8 cellular contexts compared by ENCODE assay signal in genomic region chr11:46916669-46917108, GRCh38. TPM values are rescaled to one million over a fixed set of nuclear protein-coding genes. Genes with fewer than 3 reads are reported as not detected.
DNase-seq lines count a peak whose midpoint lies in the region; ATAC-seq, FAIRE-seq and TF ChIP-seq lines count a peak whose summit lies in the region.

No MANE protein-coding gene starts in this region.

- peak overlapping the region; percentile 92 for H3K4me2 ChIP-seq in fibroblast of lung (ENCODE audit: extremely low read depth, insufficient read depth, low read length)

- H3K4me1 ChIP-seq in fibroblast of lung (ENCODE audit: control insufficient read depth, extremely low read depth, insufficient read depth, low read length), result peaks cover 18% of the 10 kb centered on the region

- ATAC-seq in naive thymus-derived CD8-positive, alpha-beta T cell, result peak; percentile 35 to 51
- ATAC-seq in GM21737 (IDR thresholded peaks at IDR 0.05; ENCODE audit: unreplicated experiment), result no peak
- ATAC-seq in GM21390 (IDR thresholded peaks at IDR 0.05; ENCODE audit: unreplicated experiment), result no peak

- H2AFZ ChIP-seq in fibroblast of lung (ENCODE audit: low read length), result peak overlapping the region; percentile 73

- peak overlapping the region in 3 of 10 donors; percentile 17 to 73 (median 28) for H3K27ac Mint-ChIP-seq in naive thymus-derived CD8-positive, alpha-beta T cell

- H4K20me1 ChIP-seq in fibroblast of lung (ENCODE audit: control insufficient read depth, extremely low read depth, insufficient read depth, low read length), result no peaks in the 10 kb centered on the region

- DNase-seq in Caki2 (ENCODE audit: low read depth), result peak; percentile 60
- peak; percentile 82 for DNase-seq in HTR-8/SVneo (ENCODE audit: insufficient read length, low spot score)
- peak; percentile 28 to 38 for DNase-seq in activated CD4-positive, alpha-beta T cell treated with anti-CD3 and anti-CD28 coated beads, Interleukin-2, amount 50 U/mL, for 48 hours
- DNase-seq in fibroblast of lung (ENCODE audit: low read depth in 2 of 2), result peak; percentile 72 to 76
- no peak for DNase-seq in naive thymus-derived CD8-positive, alpha-beta T cell
- DNase-seq in effector CD4-positive, alpha-beta T cell, result no peak

- H3K4me1 Mint-ChIP-seq in naive thymus-derived CD8-positive, alpha-beta T cell, result peaks cover 20 to 29% (median 28%) of the 10 kb centered on the region in 4 donors

- H3K4me3 Mint-ChIP-seq in naive thymus-derived CD8-positive, alpha-beta T cell, result peak overlapping the region; percentile 65 to 89 (median 81)

- peak overlapping the region; percentile 42 to 77 (median 46) for H3K4me3 ChIP-seq in fibroblast of lung (replicated peaks in 1 of 4; ENCODE audit: control extremely low read depth in 1 of 4, insufficient read depth in 1 of 4, low read depth in 3 of 4, low read length in 4 of 4)

- in situ Hi-C loops in Caki2 (cut with HindIII; ENCODE audit: low pct_unique_long_range_greater_than_20kb, low sequenced_read_pairs), result no loop called here

- H3K27me3 Mint-ChIP-seq in naive thymus-derived CD8-positive, alpha-beta T cell, result peaks cover 36 to 72% (median 61%) of the 10 kb centered on the region in 5 donors

- no peaks in the 10 kb centered on the region for H3K79me2 ChIP-seq in fibroblast of lung (ENCODE audit: control insufficient read depth, insufficient read depth, low read length)

- H3K27me3 ChIP-seq in fibroblast of lung (ENCODE audit: control insufficient read depth, insufficient read depth, low read length), result no peaks in the 10 kb centered on the region

- no peaks in the 10 kb centered on the region for H3K9me3 ChIP-seq in fibroblast of lung (ENCODE audit: control insufficient read depth, insufficient read depth, low read depth, low read length)

- POLR2A ChIA-PET in naive thymus-derived CD8-positive, alpha-beta T cell (lab: Charles Lee), result interaction anchor here (0.6 to 1.4 kb wide), 4 partner anchors 10 to 238 kb away, joined by 4 to 7 read pairs (median 4); no protein-coding TSS in a partner anchor

- no peaks in the 10 kb centered on the region for H3K9me3 Mint-ChIP-seq in naive thymus-derived CD8-positive, alpha-beta T cell

- no peak for FAIRE-seq in HTR-8/SVneo (lab: Jason Lieb, UNC)

- H3K27ac ChIP-seq in fibroblast of lung (ENCODE audit: insufficient read depth, low read length), result peak overlapping the region; percentile 6

- TF ChIP-seq CTCF in fibroblast of lung (conservative IDR thresholded peaks at IDR 0.05 in 1 of 2, IDR thresholded peaks at IDR 0.05 in 1 of 2; ENCODE audit: low read depth in 1 of 2, low read length in 2 of 2), result peak; percentile 40 to 48

- peak overlapping the region; percentile 24 for H3K9ac ChIP-seq in fibroblast of lung (ENCODE audit: insufficient read depth, low read length)

- no peaks in the 10 kb centered on the region for H3K36me3 ChIP-seq in fibroblast of lung (ENCODE audit: control insufficient read depth, insufficient read depth, low read length)

- H3K36me3 Mint-ChIP-seq in naive thymus-derived CD8-positive, alpha-beta T cell, result peaks cover 0 to 2% (median 0%) of the 10 kb centered on the region in 3 donors

RNA-seq across cellular contexts. Expression of gene LRP4, which starts 1.7 kb away (rescaled TPM):
- total RNA-seq in Caki2 (2014; rRNA removed; shearing (Covaris generic); ENCODE audit: low replicate concordance), result 8.7 and 15.2 TPM in 2 replicates
- total RNA-seq in fibroblast of lung, result 1.3 TPM in 2 replicates
- polyA plus RNA-seq in fibroblast of lung, result 2.9 and 3.3 TPM in 2 replicates
- 3.7 and 3.8 TPM in 2 replicates for polyA plus RNA-seq in fibroblast of lung (2012)
- polyA minus RNA-seq in fibroblast of lung (ENCODE audit: low replicate concordance), result 24.3 and 56.5 TPM in 2 replicates
- not detected for total RNA-seq in naive thymus-derived CD8-positive, alpha-beta T cell
- polyA plus RNA-seq in naive thymus-derived CD8-positive, alpha-beta T cell, result not detected

RNA-seq across cellular contexts. Expression of gene CSTPP1, which starts 19.9 kb away (rescaled TPM):
- 20.9 and 33.6 TPM in 2 replicates for total RNA-seq in Caki2 (2014; rRNA removed; shearing (Covaris generic); ENCODE audit: low replicate concordance)
- total RNA-seq in fibroblast of lung, result 13.9 and 15.5 TPM in 2 replicates
- 34.1 TPM in 2 replicates for polyA plus RNA-seq in fibroblast of lung
- 28.8 and 36.7 TPM in 2 replicates for polyA plus RNA-seq in fibroblast of lung (2012)
- 34.8 and 41.2 TPM in 2 replicates for polyA minus RNA-seq in fibroblast of lung (ENCODE audit: low replicate concordance)
- 10 to 100 TPM; 13.2 to 16.1 TPM for total RNA-seq in naive thymus-derived CD8-positive, alpha-beta T cell
- 10 to 100 TPM; 15.8 to 20.4 (median 20.0) TPM for polyA plus RNA-seq in naive thymus-derived CD8-positive, alpha-beta T cell

Comparison
In these comparisons a context has a peak if more than half of its experiments do, and no peak if none do; other contexts are left out.
1. DNase-seq: peak in Caki2 (single experiment), HTR-8/SVneo (single experiment), activated CD4-positive, alpha-beta T cell treated with anti-CD3 and anti-CD28 coated beads, Interleukin-2, amount 50 U/mL, for 48 hours (2 of 2) and fibroblast of lung (2 of 2); none in naive thymus-derived CD8-positive, alpha-beta T cell (0 of 10) and effector CD4-positive, alpha-beta T cell (single experiment).
2. ATAC-seq: peak in naive thymus-derived CD8-positive, alpha-beta T cell (2 of 2); none in GM21737 (single experiment) and GM21390 (single experiment).